Comparison of ENCODE assay signal across 17 cellular contexts in genomic region chr12:14843425-14843887, GRCh38. TPM values are rescaled to one million over a fixed set of nuclear protein-coding genes. Genes with fewer than 3 reads are reported as not detected.
A peak's percentile ranks its signal among the peaks of the same experiment; 100 is the strongest.
DNase-seq lines count a peak whose midpoint lies in the region; ATAC-seq, FAIRE-seq and TF ChIP-seq lines count a peak whose summit lies in the region.
"Had no signal": no experiment of that assay in that cellular context is flagged by ENCODE, and none has a peak within 500 bp of the region (broad histone marks: within the 10 kb centered on the region; RNA-seq: fewer than 3 reads in every experiment).

Gene ART4, minus strand, starts transcription at chr12:14843526. Its CDS starts 413 bp downstream, at chr12:14843113.

- no peak within 1 kb of the TSS for H3K27ac Mint-ChIP-seq in activated T-helper 17 cell treated with anti-CD3 and anti-CD28 coated beads, Interleukin-2, amount 50 U/mL, for 72 hours

- TF ChIP-seq POLR2A in HepG2 (IDR thresholded peaks at IDR 0.05; ENCODE audit: insufficient read depth in 1 of 2, low read depth in 2 of 2, low read length in 2 of 2): peak; percentile 47; a peak in 2 of 4 replicates
- TF ChIP-seq POLR2A in spleen (IDR thresholded peaks at IDR 0.05): peak in 1 of 3 donors; percentile 70

- H2AFZ ChIP-seq in HepG2 (ENCODE audit: low read length): peak within 1 kb of the TSS; percentile 85
- no peak within 1 kb of the TSS for H2AFZ ChIP-seq in neuronal stem cell (ENCODE audit: low read length)

- POLR2A ChIA-PET in HepG2 (lab: Yijun Ruan, JAX): interaction anchor here (1.3 to 1.9 kb wide), 3 partner anchors 40 to 73 kb away, joined by 4 to 16 read pairs (median 12); partner anchors contain the start of genes C12orf60 and WBP11

- H2BK15ac ChIP-seq in neuronal stem cell (ENCODE audit: low read length): no peak within 1 kb of the TSS

- H3K79me2 ChIP-seq in HepG2 (ENCODE audit: insufficient read depth, low read length): peaks cover 31% of the 10 kb centered on the region

- H3K4me3 ChIP-seq in HUES6 (ENCODE audit: low read depth, low read length) (no peak within 1 kb of the TSS), HepG2 (replicated peaks in 1 of 3; ENCODE audit: insufficient read depth in 1 of 3, low read depth in 2 of 3, low read length in 3 of 3) (peak within 1 kb of the TSS; percentile 73 to 86 (median 73)), spleen (peak within 1 kb of the TSS in 6 of 8 donors; percentile 16 to 63 (median 29)), neuronal stem cell (ENCODE audit: low read length in 2 of 2) (no peak within 1 kb of the TSS)
- H3K4me3 ChIP-seq: MG63 had no signal

- no peaks in the 10 kb centered on the region for H3K79me1 ChIP-seq in neuronal stem cell (ENCODE audit: low read depth, low read length)

- TF ChIP-seq RAD21 in HepG2 (CRISPR knock-in tag; IDR thresholded peaks at IDR 0.05): no peak

- H3K14ac ChIP-seq in neuronal stem cell (ENCODE audit: low read length): no peak within 1 kb of the TSS

- TF ChIP-seq EP300 in HepG2 (IDR thresholded peaks at IDR 0.05; ENCODE audit: low read depth in 2 of 2, low read length in 2 of 2) (peak in 1 of 2 experiments; percentile 22; a peak in 1 of 4 replicates), HepG2 (CRISPR knock-in tag; IDR thresholded peaks at IDR 0.05; ENCODE audit: borderline replicate concordance) (0 out of 2 replicates have a peak, but pooled peaks have one; percentile 9)

- H3K27ac ChIP-seq in HUES6 (ENCODE audit: low read depth, low read length): no peak within 1 kb of the TSS
- peak within 1 kb of the TSS; percentile 86 for H3K27ac ChIP-seq in HepG2 (ENCODE audit: extremely low read length, insufficient read depth, low read length)
- H3K27ac ChIP-seq in spleen: peak within 1 kb of the TSS; percentile 65 to 85 (median 80)
- no peak within 1 kb of the TSS for H3K27ac ChIP-seq in neuronal stem cell (replicated peaks; ENCODE audit: low read length)

- no peak within 1 kb of the TSS for H2BK12ac ChIP-seq in neuronal stem cell (ENCODE audit: low read length)

- no peak within 1 kb of the TSS for H2BK5ac ChIP-seq in neuronal stem cell (ENCODE audit: low read length)

- BruUV-seq in HepG2 (replicated peaks; lab: Mats Ljungman, UMichigan): no TSS peak

- H3K9me3 ChIP-seq in HUES6 (ENCODE audit: control insufficient read depth, insufficient read depth, low read depth, low read length) (peaks cover 3% of the 10 kb centered on the region; the same call in 1 of the 2 replicates), HepG2 (ENCODE audit: low read length) (no peaks in the 10 kb centered on the region), spleen (peaks cover 0 to 4% (median 0%) of the 10 kb centered on the region in 8 donors), neuronal stem cell (replicated peaks in 1 of 2; ENCODE audit: control insufficient read depth in 2 of 2, insufficient read depth in 1 of 2, low read depth in 1 of 2, low read length in 2 of 2) (peaks cover 0 to 4% of the 10 kb centered on the region in 2 donors)
- H3K9me3 ChIP-seq: MG63 had no signal

- no peak within 1 kb of the TSS for H3K23ac ChIP-seq in neuronal stem cell (ENCODE audit: low read depth, low read length, poor library complexity)

- TF ChIP-seq CTCF in HepG2 (CRISPR knock-in tag; IDR thresholded peaks at IDR 0.05) (no peak), spleen (IDR thresholded peaks at IDR 0.05 in 8 of 11, conservative IDR thresholded peaks at IDR 0.05 in 3 of 11) (no peak)

- DNase-seq in dermis blood vessel endothelial cell (peak; percentile 75), HepG2 (ENCODE audit: low spot score) (peak; percentile 71), spleen (peak; percentile 84), NCI-H2196 (lab: John Stamatoyannopoulos, UW; ENCODE audit: unreplicated experiment) (no peak), NCI-H1105 treated with DMSO at 0.1 percent for 48 hours (lab: John Stamatoyannopoulos, UW) (no peak), neuronal stem cell (ENCODE audit: low spot score) (no peak)
- DNase-seq: activated naive CD4-positive, alpha-beta T cell treated with anti-CD3 and anti-CD28 coated beads, Interleukin-2, amount 50 U/mL, for 16 hours; AML-193; MG63; NCI-H2227 treated with DMSO at 0.1 percent for 48 hours; stimulated activated CD4-positive, alpha-beta T cell treated with anti-CD3 and anti-CD28 coated beads, Interleukin-15, amount 100 ng/mL, for 24 hours; T1000 had no signal

- no peak within 1 kb of the TSS for H3K18ac ChIP-seq in neuronal stem cell (ENCODE audit: low read length)

- H3K4ac ChIP-seq in neuronal stem cell (ENCODE audit: low read length): no peak within 1 kb of the TSS

- H2AK5ac ChIP-seq in neuronal stem cell (ENCODE audit: low read depth, low read length): no peak within 1 kb of the TSS

- no peak within 1 kb of the TSS for H4K8ac ChIP-seq in neuronal stem cell (ENCODE audit: low read depth, low read length)

- H4K91ac ChIP-seq in neuronal stem cell (ENCODE audit: low read depth, low read length, poor library complexity): no peak within 1 kb of the TSS

- H4K20me1 ChIP-seq in HepG2 (ENCODE audit: insufficient read depth, low read length): no peaks in the 10 kb centered on the region

- in situ Hi-C loops in HepG2 (cut with HindIII; ENCODE audit: extremely low pct_ligation_motif_present, low pct_unique_long_range_greater_than_20kb): loop anchor here (5.0 kb wide), 1 partner anchor 154 kb away; no protein-coding TSS in a partner anchor

- H3K36me3 ChIP-seq in HUES6 (ENCODE audit: control insufficient read depth, insufficient read depth, low read length): no peaks in the 10 kb centered on the region
- H3K36me3 ChIP-seq in HepG2 (replicated peaks in 1 of 2; ENCODE audit: control insufficient read depth in 1 of 2, insufficient read depth in 2 of 2, low read length in 2 of 2): peaks cover 0 to 16% of the 10 kb centered on the region in 2 experiments; a peak in 2 of 5 replicates
- peaks cover 0 to 7% (median 0%) of the 10 kb centered on the region in 6 donors for H3K36me3 ChIP-seq in spleen
- no peaks in the 10 kb centered on the region for H3K36me3 ChIP-seq in neuronal stem cell (replicated peaks in 1 of 2; ENCODE audit: control insufficient read depth in 2 of 2, insufficient read depth in 2 of 2, low read length in 2 of 2)
- H3K36me3 ChIP-seq: MG63 had no signal

- H3K4me1 ChIP-seq in HUES6 (ENCODE audit: control insufficient read depth, insufficient read depth, low read length) (peaks cover 5% of the 10 kb centered on the region; the same call in 1 of the 2 replicates), HepG2 (ENCODE audit: insufficient read depth, low read length) (peaks cover 62% of the 10 kb centered on the region), spleen (peaks cover 11 to 59% (median 22%) of the 10 kb centered on the region in 6 donors), neuronal stem cell (ENCODE audit: control insufficient read depth in 2 of 2, insufficient read depth in 1 of 2, low read depth in 1 of 2, low read length in 2 of 2) (peaks cover 0 to 2% of the 10 kb centered on the region in 2 donors)

- no peak within 1 kb of the TSS for H2BK120ac ChIP-seq in neuronal stem cell (ENCODE audit: low read depth, low read length)

- no peaks in the 10 kb centered on the region for H3K9me3 Mint-ChIP-seq in activated T-helper 17 cell treated with anti-CD3 and anti-CD28 coated beads, Interleukin-2, amount 50 U/mL, for 72 hours
- H3K9me3 Mint-ChIP-seq: neural crest cell had no signal

- CTCF ChIA-PET in HepG2 (lab: Yijun Ruan, JAX; ENCODE audit: low intra/inter-chr PET ratio, low total read pairs): interaction anchor here (2.4 kb wide), 1 partner anchor 152 kb away, joined by 21 read pairs; no protein-coding TSS in a partner anchor

- H3K4me1 Mint-ChIP-seq in activated T-helper 17 cell treated with anti-CD3 and anti-CD28 coated beads, Interleukin-2, amount 50 U/mL, for 72 hours: peaks cover 5% of the 10 kb centered on the region

- H3K4me3 Mint-ChIP-seq in activated T-helper 17 cell treated with anti-CD3 and anti-CD28 coated beads, Interleukin-2, amount 50 U/mL, for 72 hours: no peak within 1 kb of the TSS
- H3K4me3 Mint-ChIP-seq: neural crest cell had no signal

- 2% methylated on average over 8 of the region's 10 CpGs for WGBS in HepG2 (ENCODE audit: low lambda C conversion rate)
- WGBS in spleen, 5 donors: 38 to 88% (median 70%) methylated on average over 7 to 10 of the region's 10 CpGs
- no CpG with 5 or more reads among the region's 10 CpGs for WGBS in neuronal stem cell (ENCODE audit: extremely low coverage in 2 of 2, insufficient read length in 2 of 2, insufficient replicate concordance in 1 of 2), 2 donors

- peaks cover 13% of the 10 kb centered on the region for H3K27me3 Mint-ChIP-seq in activated T-helper 17 cell treated with anti-CD3 and anti-CD28 coated beads, Interleukin-2, amount 50 U/mL, for 72 hours

- FAIRE-seq in HepG2 (lab: Jason Lieb, UNC): peak; percentile 70
- FAIRE-seq: colon had no signal

- H3K27me3 ChIP-seq in HUES6 (ENCODE audit: control insufficient read depth, insufficient read depth, low read length) (no peaks in the 10 kb centered on the region), HepG2 (ENCODE audit: control insufficient read depth in 1 of 2, insufficient read depth in 2 of 2, low read length in 2 of 2) (no peaks in the 10 kb centered on the region; a peak in 1 of 5 replicates), spleen (replicated peaks in 1 of 7) (no peaks in the 10 kb centered on the region), neuronal stem cell (ENCODE audit: control insufficient read depth in 3 of 3, insufficient read depth in 3 of 3, low read depth in 1 of 3, low read length in 3 of 3) (no peaks in the 10 kb centered on the region)
- H3K27me3 ChIP-seq: MG63 had no signal

- H3K9ac ChIP-seq in HUES6 (ENCODE audit: low read length) (peak within 1 kb of the TSS; percentile 43), HepG2 (ENCODE audit: insufficient read depth, low read depth, low read length) (peak within 1 kb of the TSS; percentile 77), neuronal stem cell (ENCODE audit: low read depth, low read length, poor library complexity) (no peak within 1 kb of the TSS)

- no peaks in the 10 kb centered on the region for H3K36me3 Mint-ChIP-seq in activated T-helper 17 cell treated with anti-CD3 and anti-CD28 coated beads, Interleukin-2, amount 50 U/mL, for 72 hours (ENCODE audit: low read depth)

- H3K4me2 ChIP-seq in HepG2 (ENCODE audit: low read depth, low read length): peak within 1 kb of the TSS; percentile 98
- no peak within 1 kb of the TSS for H3K4me2 ChIP-seq in neuronal stem cell (ENCODE audit: insufficient read depth, low read length, poor library complexity, severe bottlenecking)

- intact Hi-C loops in HepG2 (cut with micrococcal nuclease; ENCODE audit: unreplicated experiment): loop anchor here (2.0 kb wide), 2 partner anchors 41 to 73 kb away; partner anchors contain the start of genes C12orf60 and WBP11
- intact Hi-C loops in spleen (cut with DNase I; ENCODE audit: low total_unique reads): no loop called here

- ATAC-seq in HepG2: peak; percentile 93
- no peak for ATAC-seq in activated T-helper 17 cell treated with anti-CD3 and anti-CD28 coated beads, Interleukin-2, amount 50 U/mL, for 72 hours (replicated peaks)

RNA-seq across cellular contexts. Expression of gene ART4, which starts in this region (rescaled TPM):
- total RNA-seq in dermis blood vessel endothelial cell (53.1 and 55.7 TPM in 2 replicates), HepG2 (2016; rRNA removed; fragmentation: Illumina TruSeq; extraction: Trizol) (12.0 and 20.3 TPM in 2 replicates), spleen (10 to 100 TPM; 14.2 to 46.1 (median 21.5) TPM)
- 2.1 and 3.7 TPM in 2 replicates for total RNA-seq in HepG2 (2016; cell fraction: cytosol; rRNA removed; fragmentation: Illumina TruSeq; extraction: Trizol; ENCODE audit: low read depth)
- total RNA-seq in HepG2 (2016; cell fraction: insoluble cytoplasmic fraction; rRNA removed; fragmentation: Illumina TruSeq; extraction: Trizol): 14.3 and 18.9 TPM in 2 replicates
- 6.7 and 6.9 TPM in 2 replicates for total RNA-seq in HepG2 (2016; cell fraction: membrane; rRNA removed; fragmentation: Illumina TruSeq; extraction: Trizol)
- 20.5 and 23.4 TPM in 2 replicates for total RNA-seq in HepG2 (2016; cell fraction: nucleus; rRNA removed; fragmentation: Illumina TruSeq; extraction: Trizol)
- polyA plus RNA-seq in HepG2 (2011; rRNA removed) (15.9 and 17.6 TPM in 2 replicates), spleen (1 to 10 TPM; 2.3 to 8.9 (median 3.9) TPM)
- polyA plus RNA-seq in HepG2 (2011; cell fraction: cytosol; rRNA removed): 14.2 and 16.4 TPM in 2 replicates
- polyA plus RNA-seq in HepG2 (2011; cell fraction: nucleus; rRNA removed): 8.0 and 8.2 TPM in 2 replicates
- 5.3 and 10.8 TPM in 2 replicates for polyA plus RNA-seq in HepG2 (2012)
- polyA plus RNA-seq in HepG2 (2016; cell fraction: cytosol; fragmentation: Illumina TruSeq; extraction: Trizol; ENCODE audit: low read depth): 0.87 and 1.2 TPM in 2 replicates
- 8.3 and 8.9 TPM in 2 replicates for polyA plus RNA-seq in HepG2 (2016; cell fraction: insoluble cytoplasmic fraction; fragmentation: Illumina TruSeq; extraction: Trizol; ENCODE audit: low read depth)
- polyA plus RNA-seq in HepG2 (2016; cell fraction: membrane; fragmentation: Illumina TruSeq; extraction: Trizol; ENCODE audit: low read depth): 2.2 and 2.3 TPM in 2 replicates
- 13.4 and 17.8 TPM in 2 replicates for polyA plus RNA-seq in HepG2 (2016; cell fraction: nucleus; fragmentation: Illumina TruSeq; extraction: Trizol; ENCODE audit: insufficient read depth, low read depth)
- 29.3 TPM in 1 of 2 replicates, not detected in the other for polyA minus RNA-seq in HepG2 (2011; rRNA and poly(A)+ RNA removed; ENCODE audit: low replicate concordance)
- 9.1 and 10.9 TPM in 2 replicates for polyA minus RNA-seq in HepG2 (2011; cell fraction: cytosol; rRNA and poly(A)+ RNA removed)
- polyA minus RNA-seq in HepG2 (2011; cell fraction: nucleus; rRNA and poly(A)+ RNA removed): 35.9 and 36.7 TPM in 2 replicates
- not detected for total RNA-seq in activated T-helper 17 cell treated with anti-CD3 and anti-CD28 coated beads, Interleukin-2, amount 50 U/mL, for 72 hours
- polyA plus RNA-seq in neuronal stem cell (2013, experiment 1 of 2): not detected
- not detected for polyA plus RNA-seq in neuronal stem cell (2013, experiment 2 of 2)
- total RNA-seq: neural crest cell, RPMI7951 had no signal

Comparison
In these comparisons a context has a peak if more than half of its experiments do, and no peak if none do; other contexts are left out.
1. H3K27ac ChIP-seq: peak in HepG2 (single experiment) and spleen (8 of 8); none in HUES6 (single experiment) and neuronal stem cell (single experiment).
2. H3K4me3 ChIP-seq: peak in HepG2 (3 of 3) and spleen (6 of 8); none in HUES6 (single experiment) and neuronal stem cell (0 of 2).
3. DNase-seq: peak in dermis blood vessel endothelial cell (single experiment), HepG2 (single experiment) and spleen (single experiment); none in NCI-H2196 (single experiment), NCI-H1105 treated with DMSO at 0.1 percent for 48 hours (single experiment) and neuronal stem cell (single experiment).